ENCODE assay signal across 8 cellular contexts in genomic region chr10:73772280-73773151, GRCh38. TPM values are rescaled to one million over a fixed set of nuclear protein-coding genes. Genes with fewer than 3 reads are reported as not detected.
DNase-seq lines count a peak whose midpoint lies in the region; ATAC-seq, FAIRE-seq and TF ChIP-seq lines count a peak whose summit lies in the region.

No MANE protein-coding gene starts in this region.

- H3K27me3 ChIP-seq in SJCRH30, result no peaks in the 10 kb centered on the region
- H3K27me3 ChIP-seq in neutrophil, result no peaks in the 10 kb centered on the region

- FAIRE-seq in frontal cortex (lab: Jason Lieb, UNC), result no peak

- H3K4me3 ChIP-seq in SJCRH30 (peak overlapping the region; percentile 72), neutrophil (ENCODE audit: low read depth in 1 of 2, low read length in 1 of 2) (peak overlapping the region; percentile 83 to 94)

- H3K36me3 ChIP-seq in SJCRH30, result peaks cover 41% of the 10 kb centered on the region
- H3K36me3 ChIP-seq in neutrophil, result peaks cover 40% of the 10 kb centered on the region

- H3K9me3 ChIP-seq in SJCRH30 (replicated peaks), result no peaks in the 10 kb centered on the region
- no peaks in the 10 kb centered on the region for H3K9me3 ChIP-seq in neutrophil

- DNase-seq in DMS153 (lab: John Stamatoyannopoulos, UW), result peak; percentile 51
- DNase-seq in HPDE6-E6E7 (ENCODE audit: extremely low spot score), result peak; percentile 45
- peak; percentile 86 for DNase-seq in SJCRH30
- DNase-seq in activated naive CD4-positive, alpha-beta T cell treated with Interleukin-2 at 50 U/mL for 16 hours, result peak; percentile 81
- peak; percentile 85 to 86 for DNase-seq in frontal cortex (ENCODE audit: low spot score in 2 of 2)
- peak; percentile 76 for DNase-seq in superior temporal gyrus (ENCODE audit: extremely low spot score)

- H3K4me1 ChIP-seq in SJCRH30 (peaks cover 5% of the 10 kb centered on the region), neutrophil (ENCODE audit: control insufficient read depth in 1 of 2, insufficient read depth in 1 of 2, low read depth in 1 of 2, low read length in 1 of 2) (peaks cover 33 to 41% of the 10 kb centered on the region in 2 experiments)

- ATAC-seq in GM19467 (IDR thresholded peaks at IDR 0.05; ENCODE audit: unreplicated experiment), result peak; percentile 51

- H3K27ac ChIP-seq in SJCRH30, result peak overlapping the region; percentile 77
- H3K27ac ChIP-seq in neutrophil, result peak overlapping the region; percentile 97

- TF ChIP-seq CTCF in neutrophil (IDR thresholded peaks at IDR 0.05), result peak; percentile 19

RNA-seq across cellular contexts. Expression of gene CHCHD1, which starts 9.3 kb away (rescaled TPM):
- 78.2 and 79.1 TPM in 2 replicates for total RNA-seq in SJCRH30 (2014; rRNA removed; shearing (Covaris generic))
- 16.7 TPM for total RNA-seq in frontal cortex

RNA-seq across cellular contexts. Expression of gene ZSWIM8, which starts 12.9 kb away (rescaled TPM):
- total RNA-seq in SJCRH30 (2014; rRNA removed; shearing (Covaris generic)), result 36.5 and 41.1 TPM in 2 replicates
- 31.8 TPM for total RNA-seq in frontal cortex

RNA-seq across cellular contexts. Expression of gene SEC24C, which starts 28.3 kb away (rescaled TPM):
- 89.4 and 92.2 TPM in 2 replicates for total RNA-seq in SJCRH30 (2014; rRNA removed; shearing (Covaris generic))
- 41.6 TPM for total RNA-seq in frontal cortex

RNA-seq across cellular contexts. Expression of gene NDST2, which starts 38.9 kb away (rescaled TPM):
- 19.6 and 24.5 TPM in 2 replicates for total RNA-seq in SJCRH30 (2014; rRNA removed; shearing (Covaris generic))
- total RNA-seq in frontal cortex, result 7.7 TPM

Comparison
In these comparisons a context has a peak if more than half of its experiments do, and no peak if none do; other contexts are left out.
1. Peak in every context shown above with its lines: DNase-seq, ATAC-seq, H3K4me3 ChIP-seq and H3K27ac ChIP-seq.